ENCODE assay signal across 2 cellular contexts in the genomic region with DNA sequence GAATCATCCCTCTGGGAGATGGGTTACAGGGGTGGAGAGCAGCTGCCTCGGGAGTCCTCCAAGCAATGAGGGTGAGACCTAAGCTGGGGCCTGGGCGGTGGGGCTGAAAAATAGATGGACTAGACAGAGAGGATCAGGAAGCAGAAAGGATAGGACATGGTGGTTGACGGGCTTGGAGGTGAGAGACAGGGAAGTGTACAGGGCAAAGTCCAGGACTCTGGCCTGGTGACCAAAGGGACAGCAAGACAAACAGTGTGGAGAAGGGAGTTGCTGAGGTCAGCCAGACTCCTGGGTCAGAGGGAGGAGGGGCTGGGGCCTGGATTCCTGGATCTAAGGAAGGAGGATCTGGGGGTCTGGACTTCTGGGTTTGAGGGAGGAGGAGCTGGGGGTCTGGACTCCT.
TF ChIP-seq lines count a peak whose summit lies in the region.

No MANE protein-coding gene starts in this region.

TF ChIP-seq in WTC11, 78 proteins besides CTCF, POLR2A, EP300 and RAD21:
- TF ChIP-seq PRRX2 (CRISPR knock-in tag; IDR thresholded peaks at IDR 0.05) (no peak), TCF7 (CRISPR knock-in tag; IDR thresholded peaks at IDR 0.05; ENCODE audit: low read depth) (no peak), NR2C2 (CRISPR knock-in tag; IDR thresholded peaks at IDR 0.05) (no peak), GTF2I (CRISPR knock-in tag; conservative IDR thresholded peaks at IDR 0.05) (no peak)
- TF ChIP-seq, protein P1, sequence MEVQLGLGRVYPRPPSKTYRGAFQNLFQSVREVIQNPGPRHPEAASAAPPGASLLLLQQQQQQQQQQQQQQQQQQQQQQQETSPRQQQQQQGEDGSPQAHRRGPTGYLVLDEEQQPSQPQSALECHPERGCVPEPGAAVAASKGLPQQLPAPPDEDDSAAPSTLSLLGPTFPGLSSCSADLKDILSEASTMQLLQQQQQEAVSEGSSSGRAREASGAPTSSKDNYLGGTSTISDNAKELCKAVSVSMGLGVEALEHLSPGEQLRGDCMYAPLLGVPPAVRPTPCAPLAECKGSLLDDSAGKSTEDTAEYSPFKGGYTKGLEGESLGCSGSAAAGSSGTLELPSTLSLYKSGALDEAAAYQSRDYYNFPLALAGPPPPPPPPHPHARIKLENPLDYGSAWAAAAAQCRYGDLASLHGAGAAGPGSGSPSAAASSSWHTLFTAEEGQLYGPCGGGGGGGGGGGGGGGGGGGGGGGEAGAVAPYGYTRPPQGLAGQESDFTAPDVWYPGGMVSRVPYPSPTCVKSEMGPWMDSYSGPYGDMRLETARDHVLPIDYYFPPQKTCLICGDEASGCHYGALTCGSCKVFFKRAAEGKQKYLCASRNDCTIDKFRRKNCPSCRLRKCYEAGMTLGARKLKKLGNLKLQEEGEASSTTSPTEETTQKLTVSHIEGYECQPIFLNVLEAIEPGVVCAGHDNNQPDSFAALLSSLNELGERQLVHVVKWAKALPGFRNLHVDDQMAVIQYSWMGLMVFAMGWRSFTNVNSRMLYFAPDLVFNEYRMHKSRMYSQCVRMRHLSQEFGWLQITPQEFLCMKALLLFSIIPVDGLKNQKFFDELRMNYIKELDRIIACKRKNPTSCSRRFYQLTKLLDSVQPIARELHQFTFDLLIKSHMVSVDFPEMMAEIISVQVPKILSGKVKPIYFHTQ (CRISPR knock-in tag; IDR thresholded peaks at IDR 0.05), result no peak
- TF ChIP-seq, protein P2, sequence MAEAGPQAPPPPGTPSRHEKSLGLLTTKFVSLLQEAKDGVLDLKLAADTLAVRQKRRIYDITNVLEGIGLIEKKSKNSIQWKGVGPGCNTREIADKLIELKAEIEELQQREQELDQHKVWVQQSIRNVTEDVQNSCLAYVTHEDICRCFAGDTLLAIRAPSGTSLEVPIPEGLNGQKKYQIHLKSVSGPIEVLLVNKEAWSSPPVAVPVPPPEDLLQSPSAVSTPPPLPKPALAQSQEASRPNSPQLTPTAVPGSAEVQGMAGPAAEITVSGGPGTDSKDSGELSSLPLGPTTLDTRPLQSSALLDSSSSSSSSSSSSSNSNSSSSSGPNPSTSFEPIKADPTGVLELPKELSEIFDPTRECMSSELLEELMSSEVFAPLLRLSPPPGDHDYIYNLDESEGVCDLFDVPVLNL (CRISPR knock-in tag; IDR thresholded peaks at IDR 0.05; ENCODE audit: borderline replicate concordance, low read depth), result no peak

TF ChIP-seq in HepG2, 621 proteins besides CTCF, POLR2A, EP300 and RAD21 (continues in another document):
- TF ChIP-seq ZNF724P (CRISPR knock-in tag; IDR thresholded peaks at IDR 0.05; ENCODE audit: borderline replicate concordance), result no peak
- TF ChIP-seq RARA (CRISPR knock-in tag; IDR thresholded peaks at IDR 0.05), result peak; percentile 88
- 0 out of 2 replicates have a peak, but pooled peaks have one; percentile 34 for TF ChIP-seq KLF11 (CRISPR knock-in tag; IDR thresholded peaks at IDR 0.05)
- no peak for TF ChIP-seq NFRKB (IDR thresholded peaks at IDR 0.05)
- TF ChIP-seq ASH2L (IDR thresholded peaks at IDR 0.05; ENCODE audit: insufficient read length, low read depth, low read length), result peak; percentile 82
- 0 out of 2 replicates have a peak, but pooled peaks have one; percentile 33 for TF ChIP-seq ISL2 (CRISPR knock-in tag; IDR thresholded peaks at IDR 0.05)
- TF ChIP-seq, protein P3, sequence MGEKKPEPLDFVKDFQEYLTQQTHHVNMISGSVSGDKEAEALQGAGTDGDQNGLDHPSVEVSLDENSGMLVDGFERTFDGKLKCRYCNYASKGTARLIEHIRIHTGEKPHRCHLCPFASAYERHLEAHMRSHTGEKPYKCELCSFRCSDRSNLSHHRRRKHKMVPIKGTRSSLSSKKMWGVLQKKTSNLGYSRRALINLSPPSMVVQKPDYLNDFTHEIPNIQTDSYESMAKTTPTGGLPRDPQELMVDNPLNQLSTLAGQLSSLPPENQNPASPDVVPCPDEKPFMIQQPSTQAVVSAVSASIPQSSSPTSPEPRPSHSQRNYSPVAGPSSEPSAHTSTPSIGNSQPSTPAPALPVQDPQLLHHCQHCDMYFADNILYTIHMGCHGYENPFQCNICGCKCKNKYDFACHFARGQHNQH (CRISPR knock-in tag; IDR thresholded peaks at IDR 0.05), result peak; percentile 68
- TF ChIP-seq ELF4 (CRISPR knock-in tag; IDR thresholded peaks at IDR 0.05; ENCODE audit: borderline replicate concordance), result no peak; the same call in 1 of the 2 replicates
- TF ChIP-seq, protein P4, sequence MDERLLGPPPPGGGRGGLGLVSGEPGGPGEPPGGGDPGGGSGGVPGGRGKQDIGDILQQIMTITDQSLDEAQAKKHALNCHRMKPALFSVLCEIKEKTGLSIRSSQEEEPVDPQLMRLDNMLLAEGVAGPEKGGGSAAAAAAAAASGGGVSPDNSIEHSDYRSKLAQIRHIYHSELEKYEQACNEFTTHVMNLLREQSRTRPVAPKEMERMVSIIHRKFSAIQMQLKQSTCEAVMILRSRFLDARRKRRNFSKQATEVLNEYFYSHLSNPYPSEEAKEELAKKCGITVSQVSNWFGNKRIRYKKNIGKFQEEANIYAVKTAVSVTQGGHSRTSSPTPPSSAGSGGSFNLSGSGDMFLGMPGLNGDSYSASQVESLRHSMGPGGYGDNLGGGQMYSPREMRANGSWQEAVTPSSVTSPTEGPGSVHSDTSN (CRISPR knock-in tag; IDR thresholded peaks at IDR 0.05), result 0 out of 2 replicates have a peak, but pooled peaks have one; percentile 34
- TF ChIP-seq RXRB (CRISPR knock-in tag; IDR thresholded peaks at IDR 0.05; ENCODE audit: borderline replicate concordance), result peak; percentile 88
- TF ChIP-seq, protein P5, sequence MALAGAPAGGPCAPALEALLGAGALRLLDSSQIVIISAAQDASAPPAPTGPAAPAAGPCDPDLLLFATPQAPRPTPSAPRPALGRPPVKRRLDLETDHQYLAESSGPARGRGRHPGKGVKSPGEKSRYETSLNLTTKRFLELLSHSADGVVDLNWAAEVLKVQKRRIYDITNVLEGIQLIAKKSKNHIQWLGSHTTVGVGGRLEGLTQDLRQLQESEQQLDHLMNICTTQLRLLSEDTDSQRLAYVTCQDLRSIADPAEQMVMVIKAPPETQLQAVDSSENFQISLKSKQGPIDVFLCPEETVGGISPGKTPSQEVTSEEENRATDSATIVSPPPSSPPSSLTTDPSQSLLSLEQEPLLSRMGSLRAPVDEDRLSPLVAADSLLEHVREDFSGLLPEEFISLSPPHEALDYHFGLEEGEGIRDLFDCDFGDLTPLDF (CRISPR knock-in tag; IDR thresholded peaks at IDR 0.05), result no peak
- TF ChIP-seq, protein P6, sequence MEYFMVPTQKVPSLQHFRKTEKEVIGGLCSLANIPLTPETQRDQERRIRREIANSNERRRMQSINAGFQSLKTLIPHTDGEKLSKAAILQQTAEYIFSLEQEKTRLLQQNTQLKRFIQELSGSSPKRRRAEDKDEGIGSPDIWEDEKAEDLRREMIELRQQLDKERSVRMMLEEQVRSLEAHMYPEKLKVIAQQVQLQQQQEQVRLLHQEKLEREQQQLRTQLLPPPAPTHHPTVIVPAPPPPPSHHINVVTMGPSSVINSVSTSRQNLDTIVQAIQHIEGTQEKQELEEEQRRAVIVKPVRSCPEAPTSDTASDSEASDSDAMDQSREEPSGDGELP (IDR thresholded peaks at IDR 0.05; ENCODE audit: borderline replicate concordance, low read depth), result peak; percentile 17; the same call in 1 of the 2 replicates
- TF ChIP-seq, protein P7, sequence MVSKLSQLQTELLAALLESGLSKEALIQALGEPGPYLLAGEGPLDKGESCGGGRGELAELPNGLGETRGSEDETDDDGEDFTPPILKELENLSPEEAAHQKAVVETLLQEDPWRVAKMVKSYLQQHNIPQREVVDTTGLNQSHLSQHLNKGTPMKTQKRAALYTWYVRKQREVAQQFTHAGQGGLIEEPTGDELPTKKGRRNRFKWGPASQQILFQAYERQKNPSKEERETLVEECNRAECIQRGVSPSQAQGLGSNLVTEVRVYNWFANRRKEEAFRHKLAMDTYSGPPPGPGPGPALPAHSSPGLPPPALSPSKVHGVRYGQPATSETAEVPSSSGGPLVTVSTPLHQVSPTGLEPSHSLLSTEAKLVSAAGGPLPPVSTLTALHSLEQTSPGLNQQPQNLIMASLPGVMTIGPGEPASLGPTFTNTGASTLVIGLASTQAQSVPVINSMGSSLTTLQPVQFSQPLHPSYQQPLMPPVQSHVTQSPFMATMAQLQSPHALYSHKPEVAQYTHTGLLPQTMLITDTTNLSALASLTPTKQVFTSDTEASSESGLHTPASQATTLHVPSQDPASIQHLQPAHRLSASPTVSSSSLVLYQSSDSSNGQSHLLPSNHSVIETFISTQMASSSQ (IDR thresholded peaks at IDR 0.05; ENCODE audit: low read depth), result no peak
- TF ChIP-seq, protein P7 (CRISPR knock-in tag; IDR thresholded peaks at IDR 0.05; ENCODE audit: borderline replicate concordance), result no peak
- TF ChIP-seq GPN1 (CRISPR knock-in tag; IDR thresholded peaks at IDR 0.05; ENCODE audit: borderline replicate concordance), result no peak
- peak; percentile 73; the same call in 1 of the 2 replicates for TF ChIP-seq ZNF772 (CRISPR knock-in tag; IDR thresholded peaks at IDR 0.05)
- TF ChIP-seq, protein P8, sequence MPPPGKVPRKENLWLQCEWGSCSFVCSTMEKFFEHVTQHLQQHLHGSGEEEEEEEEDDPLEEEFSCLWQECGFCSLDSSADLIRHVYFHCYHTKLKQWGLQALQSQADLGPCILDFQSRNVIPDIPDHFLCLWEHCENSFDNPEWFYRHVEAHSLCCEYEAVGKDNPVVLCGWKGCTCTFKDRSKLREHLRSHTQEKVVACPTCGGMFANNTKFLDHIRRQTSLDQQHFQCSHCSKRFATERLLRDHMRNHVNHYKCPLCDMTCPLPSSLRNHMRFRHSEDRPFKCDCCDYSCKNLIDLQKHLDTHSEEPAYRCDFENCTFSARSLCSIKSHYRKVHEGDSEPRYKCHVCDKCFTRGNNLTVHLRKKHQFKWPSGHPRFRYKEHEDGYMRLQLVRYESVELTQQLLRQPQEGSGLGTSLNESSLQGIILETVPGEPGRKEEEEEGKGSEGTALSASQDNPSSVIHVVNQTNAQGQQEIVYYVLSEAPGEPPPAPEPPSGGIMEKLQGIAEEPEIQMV (CRISPR knock-in tag; IDR thresholded peaks at IDR 0.05; ENCODE audit: low read depth), result 0 out of 2 replicates have a peak, but pooled peaks have one; percentile 13
- TF ChIP-seq, protein P9, sequence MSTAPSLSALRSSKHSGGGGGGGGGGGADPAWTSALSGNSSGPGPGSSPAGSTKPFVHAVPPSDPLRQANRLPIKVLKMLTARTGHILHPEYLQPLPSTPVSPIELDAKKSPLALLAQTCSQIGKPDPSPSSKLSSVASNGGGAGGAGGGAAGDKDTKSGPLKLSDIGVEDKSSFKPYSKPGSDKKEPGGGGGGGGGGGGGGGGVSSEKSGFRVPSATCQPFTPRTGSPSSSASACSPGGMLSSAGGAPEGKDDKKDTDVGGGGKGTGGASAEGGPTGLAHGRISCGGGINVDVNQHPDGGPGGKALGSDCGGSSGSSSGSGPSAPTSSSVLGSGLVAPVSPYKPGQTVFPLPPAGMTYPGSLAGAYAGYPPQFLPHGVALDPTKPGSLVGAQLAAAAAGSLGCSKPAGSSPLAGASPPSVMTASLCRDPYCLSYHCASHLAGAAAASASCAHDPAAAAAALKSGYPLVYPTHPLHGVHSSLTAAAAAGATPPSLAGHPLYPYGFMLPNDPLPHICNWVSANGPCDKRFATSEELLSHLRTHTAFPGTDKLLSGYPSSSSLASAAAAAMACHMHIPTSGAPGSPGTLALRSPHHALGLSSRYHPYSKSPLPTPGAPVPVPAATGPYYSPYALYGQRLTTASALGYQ (CRISPR knock-in tag; IDR thresholded peaks at IDR 0.05), result no peak
- peak; percentile 29; the same call in 1 of the 2 replicates for TF ChIP-seq TSC22D2 (CRISPR knock-in tag; IDR thresholded peaks at IDR 0.05; ENCODE audit: borderline replicate concordance)
- TF ChIP-seq, protein P10, sequence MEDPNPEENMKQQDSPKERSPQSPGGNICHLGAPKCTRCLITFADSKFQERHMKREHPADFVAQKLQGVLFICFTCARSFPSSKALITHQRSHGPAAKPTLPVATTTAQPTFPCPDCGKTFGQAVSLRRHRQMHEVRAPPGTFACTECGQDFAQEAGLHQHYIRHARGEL (CRISPR knock-in tag; IDR thresholded peaks at IDR 0.05), result no peak
- TF ChIP-seq GABPA (IDR thresholded peaks at IDR 0.05; ENCODE audit: low read depth, low read length), result no peak
- peak; percentile 51; the same call in 1 of the 2 replicates for TF ChIP-seq GABPA (CRISPR knock-in tag; IDR thresholded peaks at IDR 0.05; ENCODE audit: low read depth)
- TF ChIP-seq, protein P11, sequence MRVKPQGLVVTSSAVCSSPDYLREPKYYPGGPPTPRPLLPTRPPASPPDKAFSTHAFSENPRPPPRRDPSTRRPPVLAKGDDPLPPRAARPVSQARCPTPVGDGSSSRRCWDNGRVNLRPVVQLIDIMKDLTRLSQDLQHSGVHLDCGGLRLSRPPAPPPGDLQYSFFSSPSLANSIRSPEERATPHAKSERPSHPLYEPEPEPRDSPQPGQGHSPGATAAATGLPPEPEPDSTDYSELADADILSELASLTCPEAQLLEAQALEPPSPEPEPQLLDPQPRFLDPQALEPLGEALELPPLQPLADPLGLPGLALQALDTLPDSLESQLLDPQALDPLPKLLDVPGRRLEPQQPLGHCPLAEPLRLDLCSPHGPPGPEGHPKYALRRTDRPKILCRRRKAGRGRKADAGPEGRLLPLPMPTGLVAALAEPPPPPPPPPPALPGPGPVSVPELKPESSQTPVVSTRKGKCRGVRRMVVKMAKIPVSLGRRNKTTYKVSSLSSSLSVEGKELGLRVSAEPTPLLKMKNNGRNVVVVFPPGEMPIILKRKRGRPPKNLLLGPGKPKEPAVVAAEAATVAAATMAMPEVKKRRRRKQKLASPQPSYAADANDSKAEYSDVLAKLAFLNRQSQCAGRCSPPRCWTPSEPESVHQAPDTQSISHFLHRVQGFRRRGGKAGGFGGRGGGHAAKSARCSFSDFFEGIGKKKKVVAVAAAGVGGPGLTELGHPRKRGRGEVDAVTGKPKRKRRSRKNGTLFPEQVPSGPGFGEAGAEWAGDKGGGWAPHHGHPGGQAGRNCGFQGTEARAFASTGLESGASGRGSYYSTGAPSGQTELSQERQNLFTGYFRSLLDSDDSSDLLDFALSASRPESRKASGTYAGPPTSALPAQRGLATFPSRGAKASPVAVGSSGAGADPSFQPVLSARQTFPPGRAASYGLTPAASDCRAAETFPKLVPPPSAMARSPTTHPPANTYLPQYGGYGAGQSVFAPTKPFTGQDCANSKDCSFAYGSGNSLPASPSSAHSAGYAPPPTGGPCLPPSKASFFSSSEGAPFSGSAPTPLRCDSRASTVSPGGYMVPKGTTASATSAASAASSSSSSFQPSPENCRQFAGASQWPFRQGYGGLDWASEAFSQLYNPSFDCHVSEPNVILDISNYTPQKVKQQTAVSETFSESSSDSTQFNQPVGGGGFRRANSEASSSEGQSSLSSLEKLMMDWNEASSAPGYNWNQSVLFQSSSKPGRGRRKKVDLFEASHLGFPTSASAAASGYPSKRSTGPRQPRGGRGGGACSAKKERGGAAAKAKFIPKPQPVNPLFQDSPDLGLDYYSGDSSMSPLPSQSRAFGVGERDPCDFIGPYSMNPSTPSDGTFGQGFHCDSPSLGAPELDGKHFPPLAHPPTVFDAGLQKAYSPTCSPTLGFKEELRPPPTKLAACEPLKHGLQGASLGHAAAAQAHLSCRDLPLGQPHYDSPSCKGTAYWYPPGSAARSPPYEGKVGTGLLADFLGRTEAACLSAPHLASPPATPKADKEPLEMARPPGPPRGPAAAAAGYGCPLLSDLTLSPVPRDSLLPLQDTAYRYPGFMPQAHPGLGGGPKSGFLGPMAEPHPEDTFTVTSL (CRISPR knock-in tag; IDR thresholded peaks at IDR 0.05; ENCODE audit: borderline replicate concordance), result 0 out of 2 replicates have a peak, but pooled peaks have one; percentile 28
